8 cellular contexts compared by ENCODE assay signal in the genomic region with DNA sequence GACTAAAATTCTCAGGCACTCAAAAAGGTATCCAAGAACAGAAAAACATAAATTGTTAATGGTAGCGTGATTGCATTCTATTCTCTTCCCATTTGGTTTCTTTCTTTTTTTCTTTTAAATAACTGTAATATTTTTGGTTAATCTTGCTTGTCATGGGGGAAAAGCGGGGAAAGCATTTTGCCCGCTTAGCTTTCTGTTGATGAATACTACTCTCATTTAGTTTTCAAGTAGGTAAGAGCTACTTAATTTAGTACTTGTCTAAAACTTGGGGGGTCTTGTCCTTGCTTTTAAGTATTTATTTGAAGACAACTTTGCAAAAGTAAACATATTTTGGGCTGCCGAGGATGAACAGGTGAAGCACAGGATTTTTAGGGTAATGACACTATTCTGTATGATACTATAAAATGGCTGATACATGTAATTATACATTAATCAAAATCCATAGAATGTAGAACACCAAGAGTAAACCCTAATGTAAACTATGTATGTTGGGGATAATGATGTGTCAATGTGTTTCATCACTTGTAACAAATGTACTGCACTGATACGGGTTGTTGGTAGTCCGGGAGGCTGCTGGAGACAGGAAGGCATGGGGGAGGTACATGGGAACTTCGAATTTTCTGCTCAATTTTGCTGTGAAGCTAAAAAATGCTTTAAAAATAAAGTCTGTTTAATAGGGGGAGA. TPM values are rescaled to one million over a fixed set of nuclear protein-coding genes. Genes with fewer than 3 reads are reported as not detected.
DNase-seq lines count a peak whose midpoint lies in the region; FAIRE-seq and TF ChIP-seq lines count a peak whose summit lies in the region.

No MANE protein-coding gene starts in this region.

- H3K9ac ChIP-seq in iPS-18a (ENCODE audit: low read length), result peak overlapping the region; percentile 43

- TF ChIP-seq CTCF in stomach (IDR thresholded peaks at IDR 0.05), result no peak

- peak overlapping the region; percentile 96 for H3K4me3 Mint-ChIP-seq in T-helper 2 cell treated with Interferon-gamma antibody and Interleukin-4, amounts not matched to agents 5 μg/mL and 100 μg/mL, for 36 hours
- H3K4me3 Mint-ChIP-seq in activated CD4-positive, alpha-beta memory T cell treated with anti-CD3 and anti-CD28 coated beads for 36 hours, result peak overlapping the region; percentile 96

- no peaks in the 10 kb centered on the region for H3K27me3 Mint-ChIP-seq in T-helper 2 cell treated with Interferon-gamma antibody and Interleukin-4, amounts not matched to agents 5 μg/mL and 100 μg/mL, for 36 hours (ENCODE audit: low read depth)
- H3K27me3 Mint-ChIP-seq in activated CD4-positive, alpha-beta memory T cell treated with anti-CD3 and anti-CD28 coated beads for 36 hours, result no peaks in the 10 kb centered on the region

- H3K27ac ChIP-seq in iPS-18a (ENCODE audit: low read length), result no peak overlapping the region
- H3K27ac ChIP-seq in stomach, result peak overlapping the region in 4 of 5 donors; percentile 95 to 97 (median 96)

- CTCF ChIA-PET in activated CD4-positive, alpha-beta memory T cell treated with anti-CD3 and anti-CD28 coated beads for 36 hours (lab: Charles Lee), result interaction anchor here (1.1 to 6.3 kb wide), 7 partner anchors 8 to 73 kb away, joined by 3 to 75 read pairs (median 7); no protein-coding TSS in a partner anchor

- peaks cover 18% of the 10 kb centered on the region for H3K27me3 ChIP-seq in iPS-18a (ENCODE audit: control insufficient read depth, insufficient read depth, low read length)
- no peaks in the 10 kb centered on the region for H3K27me3 ChIP-seq in stomach

- H3K36me3 Mint-ChIP-seq in T-helper 2 cell treated with Interferon-gamma antibody and Interleukin-4, amounts not matched to agents 5 μg/mL and 100 μg/mL, for 36 hours (ENCODE audit: low read depth), result peaks cover 33% of the 10 kb centered on the region
- H3K36me3 Mint-ChIP-seq in activated CD4-positive, alpha-beta memory T cell treated with anti-CD3 and anti-CD28 coated beads for 36 hours, result peaks cover 9% of the 10 kb centered on the region

- H3K4me3 ChIP-seq in iPS-18a (ENCODE audit: low read length), result peak overlapping the region; percentile 80
- peak overlapping the region; percentile 61 to 82 (median 70) for H3K4me3 ChIP-seq in stomach

- intact Hi-C loops in activated CD4-positive, alpha-beta memory T cell treated with anti-CD3 and anti-CD28 coated beads for 36 hours (cut with micrococcal nuclease), result loop anchor here (1.0 to 5.0 kb wide), 6 partner anchors 7 to 1289 kb away; a partner anchor contains a TSS
- intact Hi-C loops in stomach (cut with DNase I; ENCODE audit: low total_unique reads), result no loop called here

- H3K9me3 ChIP-seq in iPS-18a (ENCODE audit: control insufficient read depth, low read depth, low read length), result no peaks in the 10 kb centered on the region
- no peaks in the 10 kb centered on the region for H3K9me3 ChIP-seq in stomach

- no peak for TF ChIP-seq EP300 in stomach (IDR thresholded peaks at IDR 0.05)

- H3K9me3 Mint-ChIP-seq in T-helper 2 cell treated with Interferon-gamma antibody and Interleukin-4, amounts not matched to agents 5 μg/mL and 100 μg/mL, for 36 hours, result peaks cover 5% of the 10 kb centered on the region
- peaks cover 2% of the 10 kb centered on the region for H3K9me3 Mint-ChIP-seq in activated CD4-positive, alpha-beta memory T cell treated with anti-CD3 and anti-CD28 coated beads for 36 hours

- H3K4me1 Mint-ChIP-seq in T-helper 2 cell treated with Interferon-gamma antibody and Interleukin-4, amounts not matched to agents 5 μg/mL and 100 μg/mL, for 36 hours (ENCODE audit: low read depth), result peaks cover 50% of the 10 kb centered on the region
- peaks cover 58% of the 10 kb centered on the region for H3K4me1 Mint-ChIP-seq in activated CD4-positive, alpha-beta memory T cell treated with anti-CD3 and anti-CD28 coated beads for 36 hours (ENCODE audit: low read depth)

- DNase-seq in T-helper 2 cell treated with Interferon-gamma antibody and Interleukin-4, amounts not matched to agents 5 μg/mL and 100 μg/mL, for 36 hours (ENCODE audit: low spot score), result no peak
- DNase-seq in T-helper 2 cell (no peak), stomach (no peak), frontal cortex (ENCODE audit: low spot score in 2 of 2) (no peak), cortex of kidney (lab: John Stamatoyannopoulos, UW) (no peak)
- DNase-seq in activated CD4-positive, alpha-beta memory T cell treated with anti-CD3 and anti-CD28 coated beads for 36 hours, result no peak
- no peak for DNase-seq in stimulated activated CD8-positive, alpha-beta memory T cell treated with anti-CD3 and anti-CD28 coated beads, Interleukin-4, amount 100 ng/mL, for 48 hours

- FAIRE-seq in frontal cortex (lab: Jason Lieb, UNC), result no peak

- H3K36me3 ChIP-seq in iPS-18a (ENCODE audit: control insufficient read depth, low read depth, low read length) (no peaks in the 10 kb centered on the region), stomach (no peaks in the 10 kb centered on the region)

- 22 to 32% (median 26%) methylated on average over 7 of the region's 7 CpGs for WGBS in stomach, 5 donors

- no peak for TF ChIP-seq POLR2A in stomach (IDR thresholded peaks at IDR 0.05)

- H3K27ac Mint-ChIP-seq in T-helper 2 cell treated with Interferon-gamma antibody and Interleukin-4, amounts not matched to agents 5 μg/mL and 100 μg/mL, for 36 hours, result peak overlapping the region; percentile 94
- H3K27ac Mint-ChIP-seq in activated CD4-positive, alpha-beta memory T cell treated with anti-CD3 and anti-CD28 coated beads for 36 hours, result peak overlapping the region; percentile 99

- POLR2A ChIA-PET in activated CD4-positive, alpha-beta memory T cell treated with anti-CD3 and anti-CD28 coated beads for 36 hours (lab: Charles Lee), result interaction anchor here (1.5 to 2.2 kb wide), 4 partner anchors 7 to 18 kb away, joined by 5 to 18 read pairs (median 7); no protein-coding TSS in a partner anchor

- H3K4me1 ChIP-seq in iPS-18a (ENCODE audit: control insufficient read depth, low read depth, low read length) (peaks cover 8% of the 10 kb centered on the region), stomach (peaks cover 15 to 55% (median 45%) of the 10 kb centered on the region in 4 donors)

RNA-seq across cellular contexts. Expression of a gene that starts 1.7 kb away (rescaled TPM):
- total RNA-seq in activated CD4-positive, alpha-beta memory T cell treated with anti-CD3 and anti-CD28 coated beads for 36 hours, result 10 to 100 TPM; 81.8 to 90.6 TPM
- 100 to 1,000 TPM in 4 of 5 donors, 10 to 100 TPM in 1; 78.8 to 191 (median 155) TPM for total RNA-seq in stomach
- polyA plus RNA-seq in stomach, result 10 to 100 TPM; 46.0 to 98.5 (median 52.3) TPM
- 15.9 TPM for total RNA-seq in frontal cortex
